Comparison of ENCODE assay signal across 20 cellular contexts in genomic region chr3:157370867-157371266, GRCh38.
"Had no signal": no experiment of that assay in that cellular context is flagged by ENCODE, and none has a peak within 500 bp of the region (broad histone marks: within the 10 kb centered on the region; RNA-seq: fewer than 3 reads in every experiment).

No MANE protein-coding gene starts in this region.

- H3K27ac ChIP-seq: esophagus squamous epithelium, gastroesophageal sphincter, neutrophil, sigmoid colon, tibial artery, upper lobe of right lung, vagina had no signal

- H3K27me3 ChIP-seq: esophagus squamous epithelium, gastroesophageal sphincter, neutrophil, sigmoid colon, tibial artery, upper lobe of right lung, vagina had no signal

- H3K4me1 ChIP-seq: esophagus squamous epithelium, gastroesophageal sphincter, sigmoid colon, upper lobe of right lung, vagina had no signal

- H3K4me3 ChIP-seq: esophagus squamous epithelium, gastroesophageal sphincter, lung, sigmoid colon, smooth muscle cell, tibial artery, upper lobe of right lung, vagina had no signal

- ATAC-seq: gastroesophageal sphincter; left colon; stimulated activated memory B cell treated with anti-CD40 and anti-IgM and Interleukin-4, amounts not matched to agents 10 μg/mL and 1 μg/mL and 100 μg/mL, for 72 hours; upper lobe of right lung had no signal

- H3K9me3 ChIP-seq: esophagus squamous epithelium, gastroesophageal sphincter, neutrophil, sigmoid colon, tibial artery, upper lobe of right lung, vagina had no signal

- H3K36me3 ChIP-seq: esophagus squamous epithelium, gastroesophageal sphincter, neutrophil, sigmoid colon, tibial artery, vagina had no signal

- H3K4me2 ChIP-seq: smooth muscle cell had no signal

- DNase-seq: cerebellar nuclear complex; esophagus squamous epithelium; glutamatergic neuron; immature natural killer cell; left colon; left ventricle myocardium superior; mesenchymal stem cell; naive B cell; posterior cingulate gyrus; sigmoid colon; stimulated activated CD4-positive, alpha-beta T cell treated with anti-CD3 and anti-CD28 coated beads, Interleukin-4, amount 100 ng/mL, for 1 hour; stimulated activated CD8-positive, alpha-beta memory T cell treated with anti-CD3 and anti-CD28 coated beads, Interleukin-4, amount 100 ng/mL, for 48 hours; tibial artery; upper lobe of right lung had no signal
